8 cellular contexts compared by ENCODE assay signal in the genomic region with DNA sequence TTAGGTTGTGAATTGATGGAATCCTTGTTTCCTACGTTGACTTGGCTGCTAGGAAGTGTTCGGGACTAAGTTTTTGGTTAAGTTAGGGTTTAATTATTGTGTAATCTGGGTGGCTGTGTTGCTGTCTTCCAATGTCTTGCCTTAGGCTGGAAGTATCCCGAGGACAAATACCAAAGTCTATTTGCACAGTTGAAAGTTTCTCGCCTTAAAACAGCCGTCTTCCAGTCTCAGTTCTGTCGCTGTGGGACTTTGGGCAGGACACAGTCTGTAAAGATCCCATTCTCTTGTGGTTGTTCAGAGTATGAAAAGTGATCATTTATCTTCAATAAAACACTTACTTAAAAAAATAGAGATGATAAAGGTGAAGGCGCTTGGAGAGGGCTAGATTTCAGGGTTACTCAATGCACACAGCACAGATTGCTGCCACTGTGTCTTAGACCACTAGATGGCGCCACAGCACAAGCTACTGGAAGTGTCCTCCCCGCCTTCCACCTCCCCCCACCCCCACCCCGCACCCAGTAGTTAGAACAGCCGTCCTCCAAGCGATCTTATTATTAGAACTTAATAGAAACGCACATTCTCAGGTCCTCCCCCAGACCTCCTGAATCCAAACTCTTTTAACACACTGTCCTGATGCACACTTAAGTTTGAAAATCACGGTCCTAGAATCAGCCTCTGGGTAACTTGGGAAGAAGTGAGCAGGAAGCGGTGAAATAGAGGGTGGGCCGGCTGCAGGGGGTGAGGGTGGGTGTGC. TPM values are rescaled to one million over a fixed set of nuclear protein-coding genes. Genes with fewer than 3 reads are reported as not detected.
DNase-seq lines count a peak whose midpoint lies in the region; ATAC-seq and TF ChIP-seq lines count a peak whose summit lies in the region.

No MANE protein-coding gene starts in this region.

- intact Hi-C loops in thyroid gland (cut with DNase I): no loop called here

- POLR2A ChIA-PET in GM10248 (lab: Yijun Ruan, JAX): no interaction called here

- no peaks in the 10 kb centered on the region for H3K36me3 Mint-ChIP-seq in osteocyte (ENCODE audit: unreplicated experiment)

- TF ChIP-seq CTCF in GM10248 (IDR thresholded peaks at IDR 0.05; ENCODE audit: control extremely low read depth, extremely low read depth, low read depth, missing control alignments) (peak; percentile 85), foreskin keratinocyte (conservative IDR thresholded peaks at IDR 0.05) (peak; percentile 81), osteocyte (IDR thresholded peaks at IDR 0.05) (peak; percentile 96), thyroid gland (IDR thresholded peaks at IDR 0.05) (peak; percentile 64 to 91 (median 68))

- DNase-seq in GM10248 (ENCODE audit: extremely low spot score) (peak; percentile 90), LoVo (ENCODE audit: low spot score) (peak; percentile 81), RPMI7951 (ENCODE audit: low read depth) (peak; percentile 60), foreskin keratinocyte (peak in 1 of 2 donors; percentile 42), osteocyte (ENCODE audit: extremely low spot score, unreplicated experiment) (peak; percentile 90), thyroid gland (peak; percentile 84 to 87)
- DNase-seq in activated T-helper 9 cell treated with anti-CD3 and anti-CD28 coated beads, Interleukin-2, amount 50 U/mL, for 16 hours (ENCODE audit: low read depth): peak; percentile 69

- no peak for TF ChIP-seq POLR2A in thyroid gland (IDR thresholded peaks at IDR 0.05)

- WGBS in thyroid gland, 2 donors: 19 to 20% methylated on average over 16 of the region's 16 CpGs

- H3K9me3 Mint-ChIP-seq in osteocyte (ENCODE audit: unreplicated experiment): no peaks in the 10 kb centered on the region

- H3K4me1 ChIP-seq in foreskin keratinocyte: no peaks in the 10 kb centered on the region
- H3K4me1 ChIP-seq in thyroid gland: no peaks in the 10 kb centered on the region

- H3K4me1 Mint-ChIP-seq in osteocyte (ENCODE audit: unreplicated experiment): peaks cover 10% of the 10 kb centered on the region

- no peak overlapping the region for H3K4me3 ChIP-seq in thyroid gland (replicated peaks in 1 of 3)

- peak overlapping the region; percentile 33 for H3K4me3 Mint-ChIP-seq in osteocyte (ENCODE audit: unreplicated experiment)

- H3K27me3 Mint-ChIP-seq in osteocyte (ENCODE audit: unreplicated experiment): peaks cover 5% of the 10 kb centered on the region

- CTCF ChIA-PET in GM10248 (lab: Yijun Ruan, JAX): interaction anchor here (0.6 to 3.5 kb wide), 13 partner anchors 9 to 702 kb away, joined by 3 to 32 read pairs (median 4); no protein-coding TSS in a partner anchor

- no peak overlapping the region for H3K27ac Mint-ChIP-seq in osteocyte (ENCODE audit: unreplicated experiment)

- ATAC-seq in foreskin keratinocyte (peak; percentile 87), HG03097 (IDR thresholded peaks at IDR 0.05; ENCODE audit: low FRiP score, unreplicated experiment) (no peak)

- H3K27ac ChIP-seq in foreskin keratinocyte (no peak overlapping the region), thyroid gland (no peak overlapping the region)

- no peaks in the 10 kb centered on the region for H3K9me3 ChIP-seq in thyroid gland

- no peaks in the 10 kb centered on the region for H3K27me3 ChIP-seq in foreskin keratinocyte
- no peaks in the 10 kb centered on the region for H3K27me3 ChIP-seq in thyroid gland

- peaks cover 0 to 1% of the 10 kb centered on the region in 2 donors for H3K36me3 ChIP-seq in thyroid gland

RNA-seq across cellular contexts. Expression of gene AKAP1, which starts 45.8 kb away (rescaled TPM):
- 8.3 and 8.9 TPM in 2 replicates for total RNA-seq in RPMI7951 (2014; rRNA removed; shearing (Covaris generic))
- 28.3 and 32.8 TPM in 2 replicates for total RNA-seq in foreskin keratinocyte
- 12.2 and 15.1 TPM in 2 replicates for polyA plus RNA-seq in foreskin keratinocyte
- 16.8 and 18.5 TPM in 2 replicates for total RNA-seq in osteocyte
- 100 to 1,000 TPM in 1 of 4 donors, 10 to 100 TPM in 3; 91.6 to 105 (median 95.5) TPM for total RNA-seq in thyroid gland
